13 cellular contexts compared by ENCODE assay signal in genomic region chr1:22706100-22706499, GRCh38. TPM values are rescaled to one million over a fixed set of nuclear protein-coding genes. Genes with fewer than 3 reads are reported as not detected.
"Had no signal": no experiment of that assay in that cellular context is flagged by ENCODE, and none has a peak within 500 bp of the region (broad histone marks: within the 10 kb centered on the region; RNA-seq: fewer than 3 reads in every experiment).

No MANE protein-coding gene starts in this region.

RNA-seq across cellular contexts. Expression of gene EPHB2, which starts 4.5 kb away (rescaled TPM):
- total RNA-seq: activated CD4-positive, alpha-beta memory T cell treated with anti-CD3 and anti-CD28 coated beads, Interleukin-2, amount 10 ng/mL, durations not matched to agents 7 days and 5 days; activated CD4-positive, alpha-beta T cell treated with anti-CD3 and anti-CD28 coated beads for 36 hours; activated CD4-positive, alpha-beta T cell treated with anti-CD3 and anti-CD28 coated beads, Interleukin-2, amount 10 ng/mL, durations not matched to agents 24 days and 14 days; activated CD8-positive, alpha-beta T cell treated with anti-CD3 and anti-CD28 coated beads, Interleukin-2, amount 10 ng/mL, durations not matched to agents 7 days and 5 days; T-helper 1 cell treated with Interleukin-12 subunit alpha and Interleukin-12 subunit beta and Interleukin-4 antibody, amounts not matched to agents 30 ng/mL and 1 ng/mL, for 36 hours; T-helper 2 cell treated with Interferon-gamma antibody and Interleukin-4, amounts not matched to agents 100 ng/mL and 5 ng/mL, for 36 hours had no signal

RNA-seq across cellular contexts. Expression of gene C1QB, which starts 53.1 kb away (rescaled TPM):
- total RNA-seq: activated B cell treated with CpG ODN at 0.5 μM for 24 hours; activated CD4-positive, alpha-beta memory T cell treated with anti-CD3 and anti-CD28 coated beads for 36 hours; activated CD4-positive, alpha-beta memory T cell treated with anti-CD3 and anti-CD28 coated beads, Interleukin-2, amount 10 ng/mL, durations not matched to agents 7 days and 5 days; activated CD4-positive, alpha-beta T cell treated with anti-CD3 and anti-CD28 coated beads for 36 hours; activated CD4-positive, alpha-beta T cell treated with anti-CD3 and anti-CD28 coated beads, Interleukin-2, amount 10 ng/mL, durations not matched to agents 24 days and 14 days; activated CD4-positive, alpha-beta T cell treated with anti-CD3 and anti-CD28 coated beads, Interleukin-2, amount 10 ng/mL, durations not matched to agents 7 days and 5 days; activated CD8-positive, alpha-beta memory T cell treated with anti-CD3 and anti-CD28 coated beads for 36 hours; activated CD8-positive, alpha-beta memory T cell treated with anti-CD3 and anti-CD28 coated beads, Interleukin-2, amount 10 ng/mL, durations not matched to agents 7 days and 5 days; activated CD8-positive, alpha-beta T cell treated with anti-CD3 and anti-CD28 coated beads for 36 hours; activated CD8-positive, alpha-beta T cell treated with anti-CD3 and anti-CD28 coated beads, Interleukin-2, amount 10 ng/mL, durations not matched to agents 7 days and 5 days; T-helper 1 cell treated with Interleukin-12 subunit alpha and Interleukin-12 subunit beta and Interleukin-4 antibody, amounts not matched to agents 30 ng/mL and 1 ng/mL, for 36 hours; T-helper 17 cell; T-helper 2 cell treated with Interferon-gamma antibody and Interleukin-4, amounts not matched to agents 100 ng/mL and 5 ng/mL, for 36 hours had no signal
